ENCODE assay signal across 20 cellular contexts in genomic region chrX:116281106-116281505, GRCh38.
DNase-seq lines count a peak whose midpoint lies in the region; ATAC-seq and TF ChIP-seq lines count a peak whose summit lies in the region.
"Had no signal": no experiment of that assay in that cellular context is flagged by ENCODE, and none has a peak within 500 bp of the region (broad histone marks: within the 10 kb centered on the region; RNA-seq: fewer than 3 reads in every experiment).

No MANE protein-coding gene starts in this region.

- H3K27me3 Mint-ChIP-seq in type B pancreatic cell: no peaks in the 10 kb centered on the region
- H3K27me3 Mint-ChIP-seq in chondrocyte (ENCODE audit: low read depth): no peaks in the 10 kb centered on the region
- H3K27me3 Mint-ChIP-seq: CD4-positive, alpha-beta T cell had no signal

- H2AFZ ChIP-seq in PC-9: no peak overlapping the region

- no peak for TF ChIP-seq EP300 in esophagus muscularis mucosa (IDR thresholded peaks at IDR 0.05)

- no peaks in the 10 kb centered on the region for H3K27me3 ChIP-seq in PC-9 (ENCODE audit: insufficient read depth, low read depth)
- no peaks in the 10 kb centered on the region for H3K27me3 ChIP-seq in colonic mucosa
- H3K27me3 ChIP-seq in left lung: peaks cover 0 to 3% of the 10 kb centered on the region in 2 donors
- no peaks in the 10 kb centered on the region for H3K27me3 ChIP-seq in esophagus muscularis mucosa
- H3K27me3 ChIP-seq: BE2C, Peyer's patch had no signal

- H3K27ac Mint-ChIP-seq in type B pancreatic cell: peak overlapping the region; percentile 97
- no peak overlapping the region for H3K27ac Mint-ChIP-seq in chondrocyte (ENCODE audit: unreplicated experiment)
- H3K27ac Mint-ChIP-seq: CD4-positive, alpha-beta T cell had no signal

- H3K4me3 Mint-ChIP-seq in type B pancreatic cell (peak overlapping the region; percentile 63), chondrocyte (ENCODE audit: unreplicated experiment) (no peak overlapping the region)
- H3K4me3 Mint-ChIP-seq: CD4-positive, alpha-beta T cell had no signal

- H3F3A ChIP-seq in PC-9 (ENCODE audit: insufficient read depth, low read depth): peaks cover 8% of the 10 kb centered on the region

- CTCF ChIA-PET in PC-9 (lab: Charles Lee): no interaction called here

- H3K9me3 Mint-ChIP-seq in type B pancreatic cell (peaks cover 10% of the 10 kb centered on the region), chondrocyte (ENCODE audit: low read depth) (no peaks in the 10 kb centered on the region)

- no peak overlapping the region for H3K9ac ChIP-seq in colonic mucosa (ENCODE audit: low read depth in 2 of 2, low read length in 2 of 2)

- no peak for TF ChIP-seq POLR2A in esophagus muscularis mucosa (IDR thresholded peaks at IDR 0.05; ENCODE audit: low read depth)

- WGBS in esophagus muscularis mucosa: 70% methylated on average over 1 of the region's 1 CpG

- H3K79me2 ChIP-seq in PC-9 (ENCODE audit: low read depth): no peaks in the 10 kb centered on the region

- H3K4me3 ChIP-seq in PC-9: no peak overlapping the region
- H3K4me3 ChIP-seq in colonic mucosa: no peak overlapping the region
- no peak overlapping the region for H3K4me3 ChIP-seq in left lung
- no peak overlapping the region for H3K4me3 ChIP-seq in esophagus muscularis mucosa
- H3K4me3 ChIP-seq: GM12878, Peyer's patch, SK-N-MC had no signal

- DNase-seq in PC-9 (peak in 1 of 2 experiments; percentile 71), colonic mucosa (peak; percentile 26), left lung (no peak), type B pancreatic cell (ENCODE audit: extremely low spot score, unreplicated experiment) (no peak), head of caudate nucleus (no peak), esophagus muscularis mucosa (ENCODE audit: extremely low spot score) (no peak), chondrocyte (ENCODE audit: low spot score) (no peak)
- DNase-seq: BE2C; CD4-positive, alpha-beta T cell; GDM1; H7; IMR-90; Karpas-422; MM.1S; NCI-H1092 treated with DMSO at 0.1 percent for 48 hours; NCI-H2081 treated with DMSO at 0.1 percent for 48 hours; Peyer's patch; Right ventricle myocardium superior had no signal

- H3K4me2 ChIP-seq in PC-9: no peak overlapping the region

- no peaks in the 10 kb centered on the region for H4K20me1 ChIP-seq in PC-9 (ENCODE audit: insufficient read depth)

- intact Hi-C loops in PC-9 (cut with micrococcal nuclease; ENCODE audit: unreplicated experiment): no loop called here
- intact Hi-C loops in colonic mucosa (cut with DNase I): no loop called here
- intact Hi-C loops in left lung (cut with DNase I): no loop called here
- intact Hi-C loops in head of caudate nucleus (cut with DNase I): no loop called here
- intact Hi-C loops in esophagus muscularis mucosa (cut with DNase I): no loop called here

- H3K9me3 ChIP-seq in PC-9 (ENCODE audit: insufficient read depth, low read depth) (no peaks in the 10 kb centered on the region; the same call in 1 of the 2 replicates), colonic mucosa (no peaks in the 10 kb centered on the region), left lung (no peaks in the 10 kb centered on the region), esophagus muscularis mucosa (no peaks in the 10 kb centered on the region)
- H3K9me3 ChIP-seq: BE2C, Peyer's patch had no signal

- H3K36me3 Mint-ChIP-seq in type B pancreatic cell (peaks cover 3% of the 10 kb centered on the region), chondrocyte (ENCODE audit: low read depth) (no peaks in the 10 kb centered on the region)

- peaks cover 21% of the 10 kb centered on the region for H3K4me1 ChIP-seq in PC-9 (replicated peaks; ENCODE audit: insufficient read depth)
- no peaks in the 10 kb centered on the region for H3K4me1 ChIP-seq in colonic mucosa
- H3K4me1 ChIP-seq in left lung: no peaks in the 10 kb centered on the region
- no peaks in the 10 kb centered on the region for H3K4me1 ChIP-seq in esophagus muscularis mucosa
- H3K4me1 ChIP-seq: BE2C, Peyer's patch had no signal

- H3K36me3 ChIP-seq in PC-9 (ENCODE audit: low read depth): no peaks in the 10 kb centered on the region
- H3K36me3 ChIP-seq in colonic mucosa: no peaks in the 10 kb centered on the region
- no peaks in the 10 kb centered on the region for H3K36me3 ChIP-seq in left lung
- no peaks in the 10 kb centered on the region for H3K36me3 ChIP-seq in esophagus muscularis mucosa
- H3K36me3 ChIP-seq: BE2C, Peyer's patch had no signal

- H3K9me2 ChIP-seq in PC-9 (ENCODE audit: insufficient read depth): no peaks in the 10 kb centered on the region

- H3K27ac ChIP-seq in PC-9 (0 out of 2 replicates have a peak overlapping the region, but pooled peaks have one; percentile 37), colonic mucosa (peak overlapping the region; percentile 1), left lung (no peak overlapping the region), esophagus muscularis mucosa (replicated peaks in 1 of 4) (no peak overlapping the region)
- H3K27ac ChIP-seq: Peyer's patch, SK-N-MC had no signal

- no TSS peak for BruUV-seq in PC-9 (replicated peaks; lab: Mats Ljungman, UMichigan)

- peak; percentile 18 for ATAC-seq in left lung
- ATAC-seq: GM12878 had no signal

- TF ChIP-seq CTCF in PC-9 (conservative IDR thresholded peaks at IDR 0.05) (no peak), colonic mucosa (IDR thresholded peaks at IDR 0.05) (no peak), left lung (IDR thresholded peaks at IDR 0.05) (no peak), type B pancreatic cell (conservative IDR thresholded peaks at IDR 0.05) (no peak), esophagus muscularis mucosa (IDR thresholded peaks at IDR 0.05) (no peak), chondrocyte (IDR thresholded peaks at IDR 0.05) (no peak)

- POLR2A ChIA-PET in PC-9 (lab: Charles Lee; ENCODE audit: unreplicated experiment): no interaction called here

- H3K4me1 Mint-ChIP-seq in type B pancreatic cell (ENCODE audit: unreplicated experiment) (peaks cover 17% of the 10 kb centered on the region), chondrocyte (ENCODE audit: low read depth) (no peaks in the 10 kb centered on the region)

Comparison
In these comparisons a context has a peak if more than half of its experiments do, and no peak if none do; other contexts are left out.
1. H3K27ac ChIP-seq: peak in PC-9 (single experiment) and colonic mucosa (single experiment); none in left lung (0 of 2) and esophagus muscularis mucosa (0 of 4).